ENCODE assay signal across 9 cellular contexts in the genomic region with DNA sequence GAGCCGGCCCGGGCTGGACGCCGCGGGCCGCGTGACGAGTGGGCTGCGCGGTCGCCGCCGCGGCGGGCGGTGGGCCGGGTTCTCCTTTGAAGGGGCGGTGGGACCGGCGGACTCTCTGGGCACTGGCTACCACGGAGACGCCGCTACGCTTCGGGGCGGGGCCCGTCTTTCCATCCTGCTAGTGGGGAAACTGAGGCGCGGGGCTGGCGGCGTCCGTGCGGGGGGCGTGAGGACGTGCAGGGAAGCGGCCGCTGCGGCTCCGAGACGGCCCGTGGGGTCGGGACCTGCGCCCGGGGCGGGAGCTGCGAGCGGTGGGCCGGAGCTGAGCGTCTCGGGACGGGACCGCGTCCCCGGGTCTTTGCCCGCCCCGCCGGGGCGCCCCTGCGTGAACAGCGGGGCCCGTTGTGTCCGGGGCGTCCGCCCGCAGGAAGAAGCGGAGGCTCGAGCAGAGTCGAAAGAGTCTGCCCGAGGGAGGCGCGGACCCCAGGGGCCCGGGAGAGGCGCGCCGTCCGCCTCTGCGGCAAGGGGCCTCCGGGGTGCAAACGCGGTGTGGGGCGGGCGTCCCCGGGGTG. TPM values are rescaled to one million over a fixed set of nuclear protein-coding genes. Genes with fewer than 3 reads are reported as not detected.
DNase-seq lines count a peak whose midpoint lies in the region; ATAC-seq, FAIRE-seq and TF ChIP-seq lines count a peak whose summit lies in the region.
"Had no signal": no experiment of that assay in that cellular context is flagged by ENCODE, and none has a peak within 500 bp of the region (broad histone marks: within the 10 kb centered on the region; RNA-seq: fewer than 3 reads in every experiment).

No MANE protein-coding gene starts in this region.

- H3K4me3 ChIP-seq in WERI-Rb-1 (ENCODE audit: low read depth, low read length) (peak overlapping the region; percentile 41), iPS-11a (ENCODE audit: low read depth, low read length) (peak overlapping the region; percentile 41), testis (peak overlapping the region; percentile 74 to 90)

- WGBS in testis, 2 donors = 1% methylated on average over 78 of the region's 83 CpGs; no CpG with 5 or more reads in 1 of the 2 donors

- no peak for TF ChIP-seq CTCF in WERI-Rb-1 (IDR thresholded peaks at IDR 0.05; ENCODE audit: low read depth, low read length)
- TF ChIP-seq CTCF in testis (IDR thresholded peaks at IDR 0.05) = no peak
- TF ChIP-seq CTCF in D721Med (IDR thresholded peaks at IDR 0.05; ENCODE audit: insufficient read depth, missing control alignments) = no peak

- ATAC-seq in HG02852 (IDR thresholded peaks at IDR 0.05; ENCODE audit: unreplicated experiment) = peak; percentile 28

- intact Hi-C loops in testis (cut with DNase I; ENCODE audit: low total_unique reads) = no loop called here

- peak overlapping the region; percentile 64 for H3K27ac Mint-ChIP-seq in activated T-cell treated with anti-CD3 and anti-CD28 coated beads, Interleukin-2, amount 50 U/mL, for 24 hours

- H3K4me1 ChIP-seq in testis = peaks cover 14% of the 10 kb centered on the region

- H3K9me3 ChIP-seq in WERI-Rb-1 (ENCODE audit: severe bottlenecking) (no peaks in the 10 kb centered on the region), testis (no peaks in the 10 kb centered on the region)

- peak; percentile 18 for TF ChIP-seq POLR2A in testis (IDR thresholded peaks at IDR 0.05)

- peak overlapping the region; percentile 88 for H3K4me3 Mint-ChIP-seq in activated T-cell treated with anti-CD3 and anti-CD28 coated beads, Interleukin-2, amount 50 U/mL, for 24 hours

- H3K36me3 Mint-ChIP-seq in activated T-cell treated with anti-CD3 and anti-CD28 coated beads, Interleukin-2, amount 50 U/mL, for 24 hours (ENCODE audit: low read depth) = peaks cover 34% of the 10 kb centered on the region

- H3K27me3 Mint-ChIP-seq in activated T-cell treated with anti-CD3 and anti-CD28 coated beads, Interleukin-2, amount 50 U/mL, for 24 hours = no peaks in the 10 kb centered on the region

- no peak for FAIRE-seq in D721Med (lab: Jason Lieb, UNC)
- FAIRE-seq: G401.6 had no signal

- peaks cover 10% of the 10 kb centered on the region for H3K36me3 ChIP-seq in WERI-Rb-1
- H3K36me3 ChIP-seq in testis (ENCODE audit: low read depth, missing control alignments) = no peaks in the 10 kb centered on the region

- peaks cover 40% of the 10 kb centered on the region for H3K4me1 Mint-ChIP-seq in activated T-cell treated with anti-CD3 and anti-CD28 coated beads, Interleukin-2, amount 50 U/mL, for 24 hours (ENCODE audit: low read depth)

- H3K27me3 ChIP-seq in WERI-Rb-1 (ENCODE audit: insufficient read depth, low read depth, severe bottlenecking) (no peaks in the 10 kb centered on the region), testis (no peaks in the 10 kb centered on the region)

- H3K9me3 Mint-ChIP-seq in activated T-cell treated with anti-CD3 and anti-CD28 coated beads, Interleukin-2, amount 50 U/mL, for 24 hours = no peaks in the 10 kb centered on the region

- DNase-seq in activated T-cell treated with anti-CD3 and anti-CD28 coated beads, Interleukin-2, amount 50 U/mL, for 24 hours = no peak
- no peak for DNase-seq in activated T-cell treated with anti-CD3 and anti-CD28 coated beads for 4 hours
- no peak for DNase-seq in WERI-Rb-1
- DNase-seq in testis = no peak
- no peak for DNase-seq in NOMO-1 treated with dmso at 0.1 percent for 144 hours (lab: John Stamatoyannopoulos, UW; ENCODE audit: unreplicated experiment)
- no peak for DNase-seq in D721Med (ENCODE audit: insufficient read length, low spot score)

- H3K27ac ChIP-seq in WERI-Rb-1 = peak overlapping the region; percentile 83
- H3K27ac ChIP-seq in testis = peak overlapping the region; percentile 53 to 85

RNA-seq across cellular contexts. Expression of a gene that starts 0.5 kb away (rescaled TPM):
- 10 to 100 TPM; 61.5 to 93.4 TPM for total RNA-seq in testis
- polyA plus RNA-seq in testis (ENCODE audit: insufficient read depth, low read depth, low replicate concordance) = 36.7 TPM
